In the genomic region with DNA sequence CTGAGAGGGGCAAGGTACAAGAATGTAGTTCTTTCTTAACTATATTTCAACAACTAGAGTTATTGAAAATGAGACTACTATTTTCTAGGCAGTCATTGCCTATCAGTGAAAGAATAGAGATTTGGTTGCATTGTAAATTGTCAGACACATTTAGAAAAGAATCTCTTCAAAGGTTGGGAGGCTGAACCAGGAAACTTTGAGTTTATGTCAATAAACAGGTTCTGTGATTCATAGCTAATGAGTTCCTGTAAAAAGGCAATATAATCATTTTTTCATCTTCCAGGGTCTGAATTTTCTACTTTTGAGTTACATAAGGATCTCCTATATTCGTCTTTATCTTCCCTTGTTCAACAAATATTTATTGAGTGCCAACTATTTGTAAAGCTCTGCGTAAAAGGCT, we compare ENCODE assay signal across 31 cellular contexts.
"Had no signal": no experiment of that assay in that cellular context is flagged by ENCODE, and none has a peak within 500 bp of the region (broad histone marks: within the 10 kb centered on the region; RNA-seq: fewer than 3 reads in every experiment).

No MANE protein-coding gene starts in this region.

- H3K27ac ChIP-seq: colonic mucosa, ovary, sigmoid colon, testis, transverse colon had no signal

- H3K4me1 Mint-ChIP-seq: activated B cell treated with CpG ODN at 0.5 μM for 24 hours; activated naive CD4-positive, alpha-beta T cell treated with anti-CD3 and anti-CD28 coated beads, Interleukin-2, amount 50 U/mL, for 24 hours; activated naive CD8-positive, alpha-beta T cell treated with anti-CD3 and anti-CD28 coated beads, Interleukin-2, amount 50 U/mL, for 24 hours; activated T-helper 17 cell treated with anti-CD3 and anti-CD28 coated beads, Interleukin-2, amount 50 U/mL, for 72 hours; immature natural killer cell; naive thymus-derived CD4-positive, alpha-beta T cell; stimulated activated naive B cell treated with anti-CD40 and anti-IgM and Interleukin-4, amounts not matched to agents 10 μg/mL and 1 μg/mL and 100 μg/mL, for 72 hours had no signal

- H3K36me3 ChIP-seq: colonic mucosa, ovary, sigmoid colon, transverse colon had no signal

- ATAC-seq: activated CD8-positive, alpha-beta T cell treated with anti-CD3 and anti-CD28 coated beads for 36 hours; activated naive CD8-positive, alpha-beta T cell treated with anti-CD3 and anti-CD28 coated beads, Interleukin-2, amount 50 U/mL, for 24 hours; activated T-cell treated with anti-CD3 and anti-CD28 coated beads, Interleukin-2, amount 50 U/mL, for 4 hours; activated T-helper 17 cell treated with anti-CD3 and anti-CD28 coated beads, Interleukin-2, amount 50 U/mL, for 72 hours; effector memory CD8-positive, alpha-beta T cell; esophagus mucosa; naive thymus-derived CD4-positive, alpha-beta T cell; stimulated activated naive B cell treated with anti-CD40 and anti-IgM and Interleukin-4, amounts not matched to agents 10 μg/mL and 1 μg/mL and 100 μg/mL, for 72 hours had no signal

- H3K9me3 ChIP-seq: colonic mucosa, ovary, sigmoid colon, testis, transverse colon had no signal

- H3K27ac Mint-ChIP-seq: activated B cell treated with CpG ODN at 0.5 μM for 24 hours; activated CD8-positive, alpha-beta T cell treated with anti-CD3 and anti-CD28 coated beads for 36 hours; activated naive CD4-positive, alpha-beta T cell treated with anti-CD3 and anti-CD28 coated beads, Interleukin-2, amount 50 U/mL, for 24 hours; activated naive CD8-positive, alpha-beta T cell treated with anti-CD3 and anti-CD28 coated beads, Interleukin-2, amount 50 U/mL, for 24 hours; activated T-helper 17 cell treated with anti-CD3 and anti-CD28 coated beads, Interleukin-2, amount 50 U/mL, for 72 hours; effector memory CD8-positive, alpha-beta T cell; immature natural killer cell; mesothelial cell of epicardium; naive thymus-derived CD4-positive, alpha-beta T cell; progenitor cell of endocrine pancreas; stimulated activated naive B cell treated with anti-CD40 and anti-IgM and Interleukin-4, amounts not matched to agents 10 μg/mL and 1 μg/mL and 100 μg/mL, for 72 hours had no signal

- H3K9me3 Mint-ChIP-seq: activated B cell treated with CpG ODN at 0.5 μM for 24 hours; activated CD8-positive, alpha-beta T cell treated with anti-CD3 and anti-CD28 coated beads for 36 hours; activated naive CD4-positive, alpha-beta T cell treated with anti-CD3 and anti-CD28 coated beads, Interleukin-2, amount 50 U/mL, for 24 hours; activated naive CD8-positive, alpha-beta T cell treated with anti-CD3 and anti-CD28 coated beads, Interleukin-2, amount 50 U/mL, for 24 hours; activated T-cell treated with anti-CD3 and anti-CD28 coated beads, Interleukin-2, amount 50 U/mL, for 4 hours; activated T-helper 17 cell treated with anti-CD3 and anti-CD28 coated beads, Interleukin-2, amount 50 U/mL, for 72 hours; mesothelial cell of epicardium; stimulated activated naive B cell treated with anti-CD40 and anti-IgM and Interleukin-4, amounts not matched to agents 10 μg/mL and 1 μg/mL and 100 μg/mL, for 72 hours had no signal

- H3K36me3 Mint-ChIP-seq: activated naive CD4-positive, alpha-beta T cell treated with anti-CD3 and anti-CD28 coated beads, Interleukin-2, amount 50 U/mL, for 24 hours; immature natural killer cell; mesothelial cell of epicardium; naive thymus-derived CD4-positive, alpha-beta T cell; stimulated activated naive B cell treated with anti-CD40 and anti-IgM and Interleukin-4, amounts not matched to agents 10 μg/mL and 1 μg/mL and 100 μg/mL, for 72 hours had no signal

- H3K4me1 ChIP-seq: colonic mucosa had no signal

- H3K27me3 Mint-ChIP-seq: activated B cell treated with CpG ODN at 0.5 μM for 24 hours; activated CD8-positive, alpha-beta T cell treated with anti-CD3 and anti-CD28 coated beads for 36 hours; activated naive CD4-positive, alpha-beta T cell treated with anti-CD3 and anti-CD28 coated beads, Interleukin-2, amount 50 U/mL, for 24 hours; activated naive CD8-positive, alpha-beta T cell treated with anti-CD3 and anti-CD28 coated beads, Interleukin-2, amount 50 U/mL, for 24 hours; activated T-helper 17 cell treated with anti-CD3 and anti-CD28 coated beads, Interleukin-2, amount 50 U/mL, for 72 hours; effector memory CD8-positive, alpha-beta T cell; naive thymus-derived CD4-positive, alpha-beta T cell; progenitor cell of endocrine pancreas; stimulated activated naive B cell treated with anti-CD40 and anti-IgM and Interleukin-4, amounts not matched to agents 10 μg/mL and 1 μg/mL and 100 μg/mL, for 72 hours had no signal

- H3K4me3 ChIP-seq: colonic mucosa, ovary, sigmoid colon, testis, transverse colon had no signal

- DNase-seq: activated B cell treated with CpG ODN at 0.5 μM for 24 hours; activated CD4-positive, alpha-beta T cell treated with anti-CD3 and anti-CD28 coated beads, Interleukin-2, amount 50 U/mL, for 1 hour; activated CD8-positive, alpha-beta T cell treated with anti-CD3 and anti-CD28 coated beads for 36 hours; activated naive CD8-positive, alpha-beta T cell treated with anti-CD3 and anti-CD28 coated beads, Interleukin-2, amount 50 U/mL, for 24 hours; activated T-cell treated with anti-CD3 and anti-CD28 coated beads, Interleukin-2, amount 50 U/mL, for 4 hours; anterior cingulate cortex; colonic mucosa; effector memory CD8-positive, alpha-beta T cell; head of caudate nucleus; hypothalamus; immature natural killer cell; kidney glomerular epithelial cell; left ventricle myocardium superior; mammary epithelial cell; naive thymus-derived CD4-positive, alpha-beta T cell; ovary; retina; sigmoid colon; small intestine; stimulated activated CD4-positive, alpha-beta T cell treated with anti-CD3 and anti-CD28 coated beads, Interleukin-1b, Interleukin-23, amount 100 ng/mL, for 48 hours; stimulated activated CD4-positive, alpha-beta T cell treated with anti-CD3 and anti-CD28 coated beads, Interleukin-4, amount 100 ng/mL, for 4 hours; stimulated activated CD8-positive, alpha-beta memory T cell treated with anti-CD3 and anti-CD28 coated beads, Interleukin-4, amount 100 ng/mL, for 48 hours; stimulated activated naive B cell treated with anti-CD40 and anti-IgM and Interleukin-4, amounts not matched to agents 10 μg/mL and 1 μg/mL and 100 μg/mL, for 72 hours; T-helper 2 cell; testis; transverse colon had no signal

- H3K27me3 ChIP-seq: colonic mucosa, ovary, sigmoid colon, testis, transverse colon had no signal

- H3K4me3 Mint-ChIP-seq: activated B cell treated with CpG ODN at 0.5 μM for 24 hours; activated CD8-positive, alpha-beta T cell treated with anti-CD3 and anti-CD28 coated beads for 36 hours; activated naive CD4-positive, alpha-beta T cell treated with anti-CD3 and anti-CD28 coated beads, Interleukin-2, amount 50 U/mL, for 24 hours; activated naive CD8-positive, alpha-beta T cell treated with anti-CD3 and anti-CD28 coated beads, Interleukin-2, amount 50 U/mL, for 24 hours; activated T-cell treated with anti-CD3 and anti-CD28 coated beads, Interleukin-2, amount 50 U/mL, for 4 hours; activated T-helper 17 cell treated with anti-CD3 and anti-CD28 coated beads, Interleukin-2, amount 50 U/mL, for 72 hours; effector memory CD8-positive, alpha-beta T cell; immature natural killer cell; mesothelial cell of epicardium; naive thymus-derived CD4-positive, alpha-beta T cell; stimulated activated naive B cell treated with anti-CD40 and anti-IgM and Interleukin-4, amounts not matched to agents 10 μg/mL and 1 μg/mL and 100 μg/mL, for 72 hours had no signal
